1 cellular context compared by ENCODE assay signal in genomic region chr19:47226426-47227346, GRCh38.
TF ChIP-seq lines count a peak whose summit lies in the region.

No MANE protein-coding gene starts in this region.

TF ChIP-seq in HepG2, 621 proteins besides CTCF, POLR2A, EP300 and RAD21 (continued from another document and continues in another):
- TF ChIP-seq KIAA2018 (CRISPR knock-in tag; IDR thresholded peaks at IDR 0.05; ENCODE audit: borderline replicate concordance) (no peak), MAF1 (CRISPR knock-in tag; IDR thresholded peaks at IDR 0.05; ENCODE audit: borderline replicate concordance) (no peak), GZF1 (CRISPR knock-in tag; IDR thresholded peaks at IDR 0.05) (no peak), ZNF589 (CRISPR knock-in tag; conservative IDR thresholded peaks at IDR 0.05) (no peak), MEIS2 (CRISPR knock-in tag; IDR thresholded peaks at IDR 0.05) (0 out of 2 replicates have a peak, but pooled peaks have one; percentile 15), PRMT3 (CRISPR knock-in tag; IDR thresholded peaks at IDR 0.05; ENCODE audit: borderline replicate concordance, low read depth) (no peak), ZNF746 (CRISPR knock-in tag; IDR thresholded peaks at IDR 0.05) (peak; percentile 13; the same call in 1 of the 2 replicates), SATB2 (CRISPR knock-in tag; IDR thresholded peaks at IDR 0.05) (0 out of 2 replicates have a peak, but pooled peaks have one; percentile 15), PLRG1 (conservative IDR thresholded peaks at IDR 0.05) (no peak), ZFP1 (CRISPR knock-in tag; IDR thresholded peaks at IDR 0.05) (no peak), ZNF549 (CRISPR knock-in tag; IDR thresholded peaks at IDR 0.05) (no peak), NCOR1 (IDR thresholded peaks at IDR 0.05; ENCODE audit: borderline replicate concordance, low read length) (no peak), MATR3 (CRISPR knock-in tag; IDR thresholded peaks at IDR 0.05) (no peak), ETV6 (CRISPR knock-in tag; conservative IDR thresholded peaks at IDR 0.05) (no peak), ZFP37 (CRISPR knock-in tag; IDR thresholded peaks at IDR 0.05; ENCODE audit: borderline replicate concordance) (no peak), ZSCAN22 (CRISPR knock-in tag; IDR thresholded peaks at IDR 0.05) (0 out of 2 replicates have a peak, but pooled peaks have one; percentile 18), SPEN (CRISPR knock-in tag; IDR thresholded peaks at IDR 0.05; ENCODE audit: low read depth) (peak; percentile 42), PHB2 (IDR thresholded peaks at IDR 0.05; ENCODE audit: partially characterized antibody) (no peak), HOXA7 (CRISPR knock-in tag; IDR thresholded peaks at IDR 0.05) (no peak), ZC3H13 (CRISPR knock-in tag; IDR thresholded peaks at IDR 0.05) (no peak; the same call in 1 of the 2 replicates), SIN3B (IDR thresholded peaks at IDR 0.05; ENCODE audit: low read length) (no peak), FOXJ3 (CRISPR knock-in tag; IDR thresholded peaks at IDR 0.05; ENCODE audit: borderline replicate concordance) (no peak), TCF12 (IDR thresholded peaks at IDR 0.05) (no peak), TCF12 (CRISPR knock-in tag; IDR thresholded peaks at IDR 0.05) (peak; percentile 62; the same call in 1 of the 2 replicates), FOSL1 (CRISPR knock-in tag; IDR thresholded peaks at IDR 0.05; ENCODE audit: borderline replicate concordance) (no peak), ZNF367 (CRISPR knock-in tag; IDR thresholded peaks at IDR 0.05; ENCODE audit: borderline replicate concordance) (no peak), ZNF878 (CRISPR knock-in tag; IDR thresholded peaks at IDR 0.05) (no peak), SYNCRIP (IDR thresholded peaks at IDR 0.05; ENCODE audit: insufficient read depth, low read depth, low read length) (no peak), NR3C1 (CRISPR knock-in tag; IDR thresholded peaks at IDR 0.05) (no peak), TCF7 (IDR thresholded peaks at IDR 0.05; ENCODE audit: low read depth) (0 out of 2 replicates have a peak, but pooled peaks have one; percentile 2), NR2F6 (IDR thresholded peaks at IDR 0.05) (no peak), NR2F6 (CRISPR knock-in tag; IDR thresholded peaks at IDR 0.05) (no peak), MYNN (CRISPR knock-in tag; IDR thresholded peaks at IDR 0.05; ENCODE audit: low read depth) (no peak), DPF2 (CRISPR knock-in tag; IDR thresholded peaks at IDR 0.05; ENCODE audit: borderline replicate concordance, low read depth) (no peak), CREBL2 (CRISPR knock-in tag; IDR thresholded peaks at IDR 0.05; ENCODE audit: borderline replicate concordance) (no peak), ZNF639 (CRISPR knock-in tag; conservative IDR thresholded peaks at IDR 0.05) (no peak; the same call in 1 of the 2 replicates), SRSF1 (optimal IDR thresholded peaks at IDR 0.05; ENCODE audit: low read depth, low read length) (peak; percentile 25), ZNF570 (CRISPR knock-in tag; IDR thresholded peaks at IDR 0.05; ENCODE audit: borderline replicate concordance) (no peak; the same call in 1 of the 2 replicates)
- TF ChIP-seq, protein P1, sequence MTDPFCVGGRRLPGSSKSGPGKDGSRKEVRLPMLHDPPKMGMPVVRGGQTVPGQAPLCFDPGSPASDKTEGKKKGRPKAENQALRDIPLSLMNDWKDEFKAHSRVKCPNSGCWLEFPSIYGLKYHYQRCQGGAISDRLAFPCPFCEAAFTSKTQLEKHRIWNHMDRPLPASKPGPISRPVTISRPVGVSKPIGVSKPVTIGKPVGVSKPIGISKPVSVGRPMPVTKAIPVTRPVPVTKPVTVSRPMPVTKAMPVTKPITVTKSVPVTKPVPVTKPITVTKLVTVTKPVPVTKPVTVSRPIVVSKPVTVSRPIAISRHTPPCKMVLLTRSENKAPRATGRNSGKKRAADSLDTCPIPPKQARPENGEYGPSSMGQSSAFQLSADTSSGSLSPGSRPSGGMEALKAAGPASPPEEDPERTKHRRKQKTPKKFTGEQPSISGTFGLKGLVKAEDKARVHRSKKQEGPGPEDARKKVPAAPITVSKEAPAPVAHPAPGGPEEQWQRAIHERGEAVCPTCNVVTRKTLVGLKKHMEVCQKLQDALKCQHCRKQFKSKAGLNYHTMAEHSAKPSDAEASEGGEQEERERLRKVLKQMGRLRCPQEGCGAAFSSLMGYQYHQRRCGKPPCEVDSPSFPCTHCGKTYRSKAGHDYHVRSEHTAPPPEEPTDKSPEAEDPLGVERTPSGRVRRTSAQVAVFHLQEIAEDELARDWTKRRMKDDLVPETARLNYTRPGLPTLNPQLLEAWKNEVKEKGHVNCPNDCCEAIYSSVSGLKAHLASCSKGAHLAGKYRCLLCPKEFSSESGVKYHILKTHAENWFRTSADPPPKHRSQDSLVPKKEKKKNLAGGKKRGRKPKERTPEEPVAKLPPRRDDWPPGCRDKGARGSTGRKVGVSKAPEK (CRISPR knock-in tag; IDR thresholded peaks at IDR 0.05; ENCODE audit: borderline replicate concordance): no peak
- TF ChIP-seq, protein P2, sequence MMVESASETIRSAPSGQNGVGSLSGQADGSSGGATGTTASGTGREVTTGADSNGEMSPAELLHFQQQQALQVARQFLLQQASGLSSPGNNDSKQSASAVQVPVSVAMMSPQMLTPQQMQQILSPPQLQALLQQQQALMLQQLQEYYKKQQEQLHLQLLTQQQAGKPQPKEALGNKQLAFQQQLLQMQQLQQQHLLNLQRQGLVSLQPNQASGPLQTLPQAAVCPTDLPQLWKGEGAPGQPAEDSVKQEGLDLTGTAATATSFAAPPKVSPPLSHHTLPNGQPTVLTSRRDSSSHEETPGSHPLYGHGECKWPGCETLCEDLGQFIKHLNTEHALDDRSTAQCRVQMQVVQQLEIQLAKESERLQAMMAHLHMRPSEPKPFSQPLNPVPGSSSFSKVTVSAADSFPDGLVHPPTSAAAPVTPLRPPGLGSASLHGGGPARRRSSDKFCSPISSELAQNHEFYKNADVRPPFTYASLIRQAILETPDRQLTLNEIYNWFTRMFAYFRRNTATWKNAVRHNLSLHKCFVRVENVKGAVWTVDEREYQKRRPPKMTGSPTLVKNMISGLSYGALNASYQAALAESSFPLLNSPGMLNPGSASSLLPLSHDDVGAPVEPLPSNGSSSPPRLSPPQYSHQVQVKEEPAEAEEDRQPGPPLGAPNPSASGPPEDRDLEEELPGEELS (CRISPR knock-in tag; IDR thresholded peaks at IDR 0.05): peak; percentile 0; the same call in 1 of the 2 replicates
- TF ChIP-seq, protein P3, sequence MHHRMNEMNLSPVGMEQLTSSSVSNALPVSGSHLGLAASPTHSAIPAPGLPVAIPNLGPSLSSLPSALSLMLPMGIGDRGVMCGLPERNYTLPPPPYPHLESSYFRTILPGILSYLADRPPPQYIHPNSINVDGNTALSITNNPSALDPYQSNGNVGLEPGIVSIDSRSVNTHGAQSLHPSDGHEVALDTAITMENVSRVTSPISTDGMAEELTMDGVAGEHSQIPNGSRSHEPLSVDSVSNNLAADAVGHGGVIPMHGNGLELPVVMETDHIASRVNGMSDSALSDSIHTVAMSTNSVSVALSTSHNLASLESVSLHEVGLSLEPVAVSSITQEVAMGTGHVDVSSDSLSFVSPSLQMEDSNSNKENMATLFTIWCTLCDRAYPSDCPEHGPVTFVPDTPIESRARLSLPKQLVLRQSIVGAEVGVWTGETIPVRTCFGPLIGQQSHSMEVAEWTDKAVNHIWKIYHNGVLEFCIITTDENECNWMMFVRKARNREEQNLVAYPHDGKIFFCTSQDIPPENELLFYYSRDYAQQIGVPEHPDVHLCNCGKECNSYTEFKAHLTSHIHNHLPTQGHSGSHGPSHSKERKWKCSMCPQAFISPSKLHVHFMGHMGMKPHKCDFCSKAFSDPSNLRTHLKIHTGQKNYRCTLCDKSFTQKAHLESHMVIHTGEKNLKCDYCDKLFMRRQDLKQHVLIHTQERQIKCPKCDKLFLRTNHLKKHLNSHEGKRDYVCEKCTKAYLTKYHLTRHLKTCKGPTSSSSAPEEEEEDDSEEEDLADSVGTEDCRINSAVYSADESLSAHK (CRISPR knock-in tag; IDR thresholded peaks at IDR 0.05; ENCODE audit: borderline replicate concordance): no peak
- TF ChIP-seq, protein P4, sequence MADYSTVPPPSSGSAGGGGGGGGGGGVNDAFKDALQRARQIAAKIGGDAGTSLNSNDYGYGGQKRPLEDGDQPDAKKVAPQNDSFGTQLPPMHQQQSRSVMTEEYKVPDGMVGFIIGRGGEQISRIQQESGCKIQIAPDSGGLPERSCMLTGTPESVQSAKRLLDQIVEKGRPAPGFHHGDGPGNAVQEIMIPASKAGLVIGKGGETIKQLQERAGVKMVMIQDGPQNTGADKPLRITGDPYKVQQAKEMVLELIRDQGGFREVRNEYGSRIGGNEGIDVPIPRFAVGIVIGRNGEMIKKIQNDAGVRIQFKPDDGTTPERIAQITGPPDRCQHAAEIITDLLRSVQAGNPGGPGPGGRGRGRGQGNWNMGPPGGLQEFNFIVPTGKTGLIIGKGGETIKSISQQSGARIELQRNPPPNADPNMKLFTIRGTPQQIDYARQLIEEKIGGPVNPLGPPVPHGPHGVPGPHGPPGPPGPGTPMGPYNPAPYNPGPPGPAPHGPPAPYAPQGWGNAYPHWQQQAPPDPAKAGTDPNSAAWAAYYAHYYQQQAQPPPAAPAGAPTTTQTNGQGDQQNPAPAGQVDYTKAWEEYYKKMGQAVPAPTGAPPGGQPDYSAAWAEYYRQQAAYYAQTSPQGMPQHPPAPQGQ (CRISPR knock-in tag; IDR thresholded peaks at IDR 0.05; ENCODE audit: borderline replicate concordance): no peak
- TF ChIP-seq, protein P5, sequence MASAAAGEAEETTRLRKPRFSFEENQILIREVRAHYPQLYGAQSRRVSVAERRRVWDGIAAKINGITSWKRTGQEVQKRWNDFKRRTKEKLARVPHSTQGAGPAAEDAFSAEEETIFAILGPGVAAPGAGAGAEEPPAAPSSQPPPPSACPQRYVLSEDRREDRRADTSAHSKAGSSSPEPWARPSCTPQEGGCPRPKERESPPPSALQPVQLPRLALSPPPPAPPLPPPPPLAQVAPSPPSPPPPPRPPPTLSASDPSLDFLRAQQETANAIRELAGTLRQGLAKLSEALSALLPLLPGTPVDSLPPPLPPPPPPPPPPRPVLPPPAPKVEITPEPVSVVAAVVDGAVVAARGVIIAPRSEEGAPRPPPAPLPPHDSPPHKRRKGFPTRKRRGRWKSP (CRISPR knock-in tag; IDR thresholded peaks at IDR 0.05): 0 out of 2 replicates have a peak, but pooled peaks have one; percentile 12
